In genomic region chr2:167126165-167126564, GRCh38 we compare ENCODE assay signal across 11 cellular contexts.
"Had no signal": no experiment of that assay in that cellular context is flagged by ENCODE, and none has a peak within 500 bp of the region (broad histone marks: within the 10 kb centered on the region; RNA-seq: fewer than 3 reads in every experiment).

No MANE protein-coding gene starts in this region.

- H3K4me2 ChIP-seq: GM23338 had no signal

- H3K9ac ChIP-seq: GM23248 had no signal

- FAIRE-seq: H1, H54 had no signal

- H3K4me3 Mint-ChIP-seq: GM23338, H9, HFFc6 had no signal

- H3K4me3 ChIP-seq: GM23248, GM23338, HAP-1 had no signal

- H2AFZ ChIP-seq: GM23248, GM23338 had no signal

- H3K36me3 ChIP-seq: HAP-1 had no signal

- H3K27ac ChIP-seq: GM23248 had no signal

- ATAC-seq: GM23338, HCT116 had no signal

- H3K27ac Mint-ChIP-seq: GM23338, H9, HFFc6 had no signal

- H3K4me1 ChIP-seq: HAP-1 had no signal

- H3K9me3 Mint-ChIP-seq: GM23338, H9, HFFc6 had no signal

- DNase-seq: GM23248, GOT3, H7, H9, HCEC 1CT, HFFc6 had no signal

- H3K9me3 ChIP-seq: HAP-1 had no signal
